31 cellular contexts compared by ENCODE assay signal in genomic region chr17:42817866-42818265, GRCh38. TPM values are rescaled to one million over a fixed set of nuclear protein-coding genes. Genes with fewer than 3 reads are reported as not detected.
DNase-seq lines count a peak whose midpoint lies in the region; ATAC-seq and TF ChIP-seq lines count a peak whose summit lies in the region.
"Had no signal": no experiment of that assay in that cellular context is flagged by ENCODE, and none has a peak within 500 bp of the region (broad histone marks: within the 10 kb centered on the region; RNA-seq: fewer than 3 reads in every experiment).

No MANE protein-coding gene starts in this region.

- H3K9me3 ChIP-seq in mammary epithelial cell (replicated peaks; ENCODE audit: insufficient read depth, low read length): no peaks in the 10 kb centered on the region
- no peaks in the 10 kb centered on the region for H3K9me3 ChIP-seq in breast epithelium
- no peaks in the 10 kb centered on the region for H3K9me3 ChIP-seq in vagina
- H3K9me3 ChIP-seq: adrenal gland, esophagus squamous epithelium, stomach, tibial artery had no signal

- H3K4me3 ChIP-seq in mammary epithelial cell (replicated peaks in 1 of 3; ENCODE audit: insufficient read depth in 1 of 3, low read depth in 2 of 3, low read length in 3 of 3): no peak overlapping the region
- no peak overlapping the region for H3K4me3 ChIP-seq in breast epithelium
- no peak overlapping the region for H3K4me3 ChIP-seq in fibroblast of mammary gland (ENCODE audit: control insufficient read depth, low read depth, low read length)
- H3K4me3 ChIP-seq in vagina: no peak overlapping the region
- H3K4me3 ChIP-seq: adrenal gland, esophagus squamous epithelium, GM23338, K562, skin epidermis, stomach, tibial artery had no signal

- peaks cover 37% of the 10 kb centered on the region for H3K79me2 ChIP-seq in mammary epithelial cell (ENCODE audit: insufficient read depth, low read length)

- in situ Hi-C loops in mammary epithelial cell (cut with MboI; ENCODE audit: low sequenced_read_pairs in 2 of 2): loop anchor here in 1 of 2 donors (25.0 kb wide), 1 partner anchor 231 kb away; the partner anchor contains the start of gene PSMC3IP

- CTCF ChIA-PET in mammary epithelial cell (lab: Charles Lee; ENCODE audit: low non-redundant PET): no interaction called here

- TF ChIP-seq POLR2A in breast epithelium (IDR thresholded peaks at IDR 0.05) (no peak), vagina (IDR thresholded peaks at IDR 0.05) (no peak)

- H4K20me1 ChIP-seq in mammary epithelial cell (ENCODE audit: insufficient read depth, low read length): no peaks in the 10 kb centered on the region

- no peak overlapping the region for H3K9ac ChIP-seq in mammary epithelial cell (ENCODE audit: insufficient read depth, low read length)

- H3K27ac ChIP-seq in mammary epithelial cell (ENCODE audit: insufficient read depth, low read depth, low read length) (no peak overlapping the region), breast epithelium (no peak overlapping the region), vagina (no peak overlapping the region)
- H3K27ac ChIP-seq: adrenal gland, esophagus squamous epithelium, skin epidermis, tibial artery had no signal

- peaks cover 43% of the 10 kb centered on the region for H3K36me3 ChIP-seq in mammary epithelial cell (ENCODE audit: insufficient read depth, low read length)
- H3K36me3 ChIP-seq in breast epithelium: peaks cover 11% of the 10 kb centered on the region
- H3K36me3 ChIP-seq in vagina: peaks cover 0 to 73% of the 10 kb centered on the region in 2 donors

- TF ChIP-seq CTCF in mammary epithelial cell (conservative IDR thresholded peaks at IDR 0.05 in 1 of 2, IDR thresholded peaks at IDR 0.05 in 1 of 2; ENCODE audit: extremely low read depth in 1 of 2, insufficient read depth in 1 of 2, low read depth in 1 of 2, low read length in 2 of 2): no peak
- TF ChIP-seq CTCF in breast epithelium (IDR thresholded peaks at IDR 0.05): no peak
- no peak for TF ChIP-seq CTCF in fibroblast of mammary gland (conservative IDR thresholded peaks at IDR 0.05; ENCODE audit: control insufficient read depth, insufficient read depth, low read depth, low read length)
- TF ChIP-seq CTCF in vagina (IDR thresholded peaks at IDR 0.05): no peak

- BruUV-seq in mammary epithelial cell (replicated peaks; lab: Mats Ljungman, UMichigan): no TSS peak

- dilution Hi-C loops in mammary epithelial cell (cut with HindIII; ENCODE audit: low sequenced_read_pairs): loop anchor here (5.0 to 10.0 kb wide), 2 partner anchors 64 to 203 kb away; no protein-coding TSS in a partner anchor

- intact Hi-C loops in mammary epithelial cell (cut with micrococcal nuclease) (no loop called here), breast epithelium (cut with DNase I; ENCODE audit: low total_unique reads) (no loop called here), vagina (cut with DNase I) (loop anchor here (10.0 kb wide), 1 partner anchor 113 kb away; no protein-coding TSS in a partner anchor)

- no peak overlapping the region for H2AFZ ChIP-seq in mammary epithelial cell (ENCODE audit: low read depth, low read length)
- H2AFZ ChIP-seq: GM23338 had no signal

- H3K4me2 ChIP-seq in mammary epithelial cell (ENCODE audit: insufficient read depth, low read depth, low read length): no peak overlapping the region
- H3K4me2 ChIP-seq: GM23338 had no signal

- H3K27me3 ChIP-seq in mammary epithelial cell (ENCODE audit: insufficient read depth, low read length) (no peaks in the 10 kb centered on the region), breast epithelium (no peaks in the 10 kb centered on the region), vagina (no peaks in the 10 kb centered on the region)
- H3K27me3 ChIP-seq: adrenal gland, esophagus squamous epithelium, stomach, tibial artery had no signal

- ATAC-seq in HG02798 (IDR thresholded peaks at IDR 0.05; ENCODE audit: poor library complexity, unreplicated experiment): no peak
- no peak for ATAC-seq in HG03571 (IDR thresholded peaks at IDR 0.05; ENCODE audit: unreplicated experiment)
- ATAC-seq in HG02678 (IDR thresholded peaks at IDR 0.05; ENCODE audit: unreplicated experiment): no peak
- ATAC-seq: activated T-cell treated with anti-CD3 and anti-CD28 coated beads, Interleukin-2, amount 50 U/mL, for 72 hours; GM23338; K562; naive thymus-derived CD8-positive, alpha-beta T cell; Panc1 had no signal

- WGBS in mammary epithelial cell (ENCODE audit: low coverage, missing lambda C conversion rate): 29% methylated on average over 1 of the region's 1 CpG

- H3K4me1 ChIP-seq in mammary epithelial cell (ENCODE audit: insufficient read depth, low read length) (peaks cover 3% of the 10 kb centered on the region), breast epithelium (no peaks in the 10 kb centered on the region), vagina (peaks cover 9% of the 10 kb centered on the region)

- peak; percentile 79 for DNase-seq in mammary epithelial cell
- no peak for DNase-seq in breast epithelium (ENCODE audit: low spot score in 2 of 2)
- DNase-seq in amniotic epithelial cell (ENCODE audit: low read depth): peak; percentile 55
- DNase-seq in fibroblast of mammary gland (ENCODE audit: low read depth): peak; percentile 70
- no peak for DNase-seq in vagina (ENCODE audit: extremely low spot score in 2 of 2)
- DNase-seq: activated CD4-positive, alpha-beta T cell treated with anti-CD3 and anti-CD28 coated beads for 1 hour; activated naive CD4-positive, alpha-beta T cell treated with anti-CD3 and anti-CD28 coated beads for 36 hours; activated T-cell treated with anti-CD3 and anti-CD28 coated beads, Interleukin-2, amount 50 U/mL, for 72 hours; adrenal gland; CD4-positive, alpha-beta memory T cell; endodermal cell; esophagus squamous epithelium; midbrain; naive thymus-derived CD8-positive, alpha-beta T cell; NCI-H1105 treated with DMSO at 0.1 percent for 48 hours; NCI-H2029 treated with DMSO at 0.1 percent for 48 hours; NCI-H526 treated with DMSO at 0.1 percent for 48 hours; SIG-M5; stomach; tibial artery had no signal

RNA-seq across cellular contexts. Expression of gene BECN1, which starts 6.2 kb away (rescaled TPM):
- total RNA-seq in mammary epithelial cell: 10 to 100 TPM; 90.7 to 99.5 TPM
- 61.7 TPM for polyA plus RNA-seq in mammary epithelial cell
- 36.7 TPM for polyA minus RNA-seq in mammary epithelial cell
- 100 to 1,000 TPM in 1 of 3 donors, 10 to 100 TPM in 2; 88.5 to 139 (median 89.0) TPM for total RNA-seq in breast epithelium
- total RNA-seq in vagina: 111 TPM

RNA-seq across cellular contexts. Expression of gene PSME3, which starts 15.3 kb away (rescaled TPM):
- total RNA-seq in mammary epithelial cell: 100 to 1,000 TPM in 1 of 2 donors, 10 to 100 TPM in 1; 93.5 to 186 TPM
- polyA plus RNA-seq in mammary epithelial cell: 168 TPM
- polyA minus RNA-seq in mammary epithelial cell: 236 TPM
- 10 to 100 TPM; 59.3 to 74.7 (median 73.9) TPM for total RNA-seq in breast epithelium
- total RNA-seq in vagina: 70.0 TPM

RNA-seq across cellular contexts. Expression of gene CNTD1, which starts 19.2 kb away (rescaled TPM):
- total RNA-seq in mammary epithelial cell (under 1 TPM in 1 of 2 donors, not detected in 1; under 0.01 TPM), breast epithelium (under 1 TPM in 1 of 3 donors, not detected in 2; 0.59 TPM), vagina (not detected)
- not detected for polyA plus RNA-seq in mammary epithelial cell
- not detected for polyA minus RNA-seq in mammary epithelial cell
- total RNA-seq: activated CD8-positive, alpha-beta memory T cell treated with anti-CD3 and anti-CD28 coated beads for 36 hours; activated naive CD4-positive, alpha-beta T cell treated with anti-CD3 and anti-CD28 coated beads for 36 hours; cardiac septum; CD4-positive, alpha-beta memory T cell; endodermal cell; esophagus squamous epithelium; GM23338; MCF 10A; naive thymus-derived CD8-positive, alpha-beta T cell had no signal
- polyA plus RNA-seq: keratinocyte had no signal

RNA-seq across cellular contexts. Expression of gene COA3, which starts 19.4 kb away (rescaled TPM):
- total RNA-seq in mammary epithelial cell (10 to 100 TPM; 31.5 to 49.1 TPM), breast epithelium (10 to 100 TPM; 52.6 to 74.1 (median 72.8) TPM), vagina (89.4 TPM)
- 96.7 TPM for polyA plus RNA-seq in mammary epithelial cell
- polyA minus RNA-seq in mammary epithelial cell: 107 TPM

RNA-seq across cellular contexts. Expression of gene AOC2, which starts 26.5 kb away (rescaled TPM):
- 1 to 10 TPM in 1 of 2 donors, under 1 TPM in 1; 0.67 to 2.8 TPM for total RNA-seq in mammary epithelial cell
- 0.57 TPM for polyA plus RNA-seq in mammary epithelial cell
- polyA minus RNA-seq in mammary epithelial cell: not detected
- total RNA-seq in breast epithelium: 10 to 100 TPM in 1 of 3 donors, 1 to 10 TPM in 2; 1.8 to 11.8 (median 2.3) TPM
- 2.2 TPM for total RNA-seq in vagina

Comparison
In these comparisons a context has a peak if more than half of its experiments do, and no peak if none do; other contexts are left out.
1. DNase-seq: peak in mammary epithelial cell (single experiment), amniotic epithelial cell (single experiment) and fibroblast of mammary gland (single experiment); none in breast epithelium (0 of 2) and vagina (0 of 2).